Comparison of ENCODE assay signal across 9 cellular contexts in the genomic region with DNA sequence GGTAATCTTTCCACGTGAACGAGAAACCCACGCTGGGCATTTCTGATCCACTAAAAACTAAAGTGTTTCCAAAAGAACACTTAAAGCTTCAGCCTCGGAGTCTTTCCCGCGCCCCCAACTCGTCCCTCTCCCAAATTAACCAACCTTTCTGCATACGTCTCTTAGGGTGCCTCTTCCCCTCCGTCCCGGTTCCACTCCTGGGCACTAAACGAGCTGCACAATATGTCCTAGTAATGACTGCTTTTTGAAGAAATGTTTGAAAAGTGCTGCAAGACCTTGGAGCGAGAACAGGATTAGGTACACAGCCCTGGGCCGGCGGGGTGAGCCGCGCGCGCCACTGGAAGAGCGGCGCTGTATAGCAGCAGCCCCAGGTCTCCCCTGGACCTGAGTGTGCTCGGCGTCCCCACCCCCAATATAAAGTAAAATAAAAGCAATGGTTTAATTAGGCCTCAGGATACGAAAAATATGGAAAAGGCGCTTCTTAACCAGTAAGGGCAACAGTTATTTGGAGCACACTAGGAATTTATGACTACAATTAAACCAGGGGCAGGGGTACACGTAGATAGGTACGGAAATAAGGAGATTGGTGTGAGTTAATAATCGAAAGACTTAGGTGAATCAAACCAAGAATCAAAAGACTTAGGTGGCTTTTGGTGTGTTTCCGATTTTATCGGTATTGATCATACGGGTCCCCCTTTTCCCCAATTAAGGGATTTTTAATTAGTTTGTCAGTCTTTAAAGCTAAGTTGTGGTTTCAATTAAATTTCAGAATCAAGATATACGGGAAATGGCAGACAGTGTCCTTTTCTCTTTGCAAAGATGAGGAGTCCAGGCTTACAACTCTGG. TPM values are rescaled to one million over a fixed set of nuclear protein-coding genes. Genes with fewer than 3 reads are reported as not detected.
DNase-seq lines count a peak whose midpoint lies in the region; ATAC-seq and TF ChIP-seq lines count a peak whose summit lies in the region.
"Had no signal": no experiment of that assay in that cellular context is flagged by ENCODE, and none has a peak within 500 bp of the region (broad histone marks: within the 10 kb centered on the region; RNA-seq: fewer than 3 reads in every experiment).

No MANE protein-coding gene starts in this region.

- H3K9me1 ChIP-seq in IMR-90 (ENCODE audit: insufficient read depth, low read length): no peaks in the 10 kb centered on the region; the same call in 1 of the 2 replicates

- no peaks in the 10 kb centered on the region for H3K36me3 ChIP-seq in IMR-90 (ENCODE audit: control insufficient read depth, insufficient read depth, low read length)
- no peaks in the 10 kb centered on the region for H3K36me3 ChIP-seq in mucosa of rectum (ENCODE audit: control insufficient read depth in 2 of 2, insufficient read depth in 2 of 2, low read length in 2 of 2)

- TF ChIP-seq CTCF in AG10803 (conservative IDR thresholded peaks at IDR 0.05; ENCODE audit: low read length) (no peak), IMR-90 (conservative IDR thresholded peaks at IDR 0.05; ENCODE audit: low read depth, low read length) (no peak), cardiac fibroblast (IDR thresholded peaks at IDR 0.05; ENCODE audit: low read depth, low read length) (no peak)

- peak overlapping the region; percentile 66; the same call in 1 of the 2 replicates for H2AK5ac ChIP-seq in IMR-90 (ENCODE audit: low read depth, low read length)

- H3K9me3 ChIP-seq in IMR-90 (ENCODE audit: control insufficient read depth, insufficient read depth, low read length) (no peaks in the 10 kb centered on the region), mucosa of rectum (ENCODE audit: control insufficient read depth in 2 of 2, low read length in 2 of 2) (no peaks in the 10 kb centered on the region)

- TF ChIP-seq POLR2A in IMR-90 (IDR thresholded peaks at IDR 0.05; ENCODE audit: low read depth, low read length): no peak

- ATAC-seq in IMR-90 (ENCODE audit: low read depth) (peak; percentile 38), GM21737 (IDR thresholded peaks at IDR 0.05; ENCODE audit: unreplicated experiment) (no peak), GM21619 (IDR thresholded peaks at IDR 0.05; ENCODE audit: unreplicated experiment) (no peak), HG03378 (IDR thresholded peaks at IDR 0.05; ENCODE audit: unreplicated experiment) (no peak)

- peak overlapping the region; percentile 88 for H3K4me2 ChIP-seq in IMR-90 (ENCODE audit: low read depth, low read length)

- dilution Hi-C loops in IMR-90 (cut with HindIII; ENCODE audit: low sequenced_read_pairs, unreplicated experiment): no loop called here

- peak overlapping the region; percentile 97 for H2AK9ac ChIP-seq in IMR-90 (replicated peaks; ENCODE audit: low read depth, low read length, poor library complexity)

- H3K4me1 ChIP-seq in IMR-90 (ENCODE audit: control insufficient read depth, insufficient read depth, low read length) (peaks cover 3% of the 10 kb centered on the region), mucosa of rectum (ENCODE audit: control insufficient read depth in 2 of 2, insufficient read depth in 2 of 2, low read length in 2 of 2) (peaks cover 0 to 2% of the 10 kb centered on the region in 2 donors)

- H3K27me3 ChIP-seq in IMR-90 (ENCODE audit: control insufficient read depth, insufficient read depth, low read length): no peaks in the 10 kb centered on the region
- H3K27me3 ChIP-seq in mucosa of rectum (ENCODE audit: control insufficient read depth in 2 of 2, insufficient read depth in 2 of 2, low read length in 2 of 2): peaks cover 7 to 16% of the 10 kb centered on the region in 2 donors

- in situ Hi-C loops in IMR-90 (cut with MboI; ENCODE audit: low sequenced_read_pairs): no loop called here

- H4K8ac ChIP-seq in IMR-90 (ENCODE audit: low read depth in 2 of 2, low read length in 2 of 2): peak overlapping the region; percentile 28 to 91

- H2BK120ac ChIP-seq in IMR-90 (ENCODE audit: low read depth, low read length): peak overlapping the region; percentile 86

- H3K4me3 ChIP-seq in AG10803 (ENCODE audit: low read length) (peak overlapping the region; percentile 74), IMR-90 (ENCODE audit: insufficient read depth, low read depth, low read length) (peak overlapping the region; percentile 96), cardiac fibroblast (replicated peaks in 1 of 2; ENCODE audit: low read depth in 2 of 2, low read length in 2 of 2) (peak overlapping the region; percentile 69 to 74), mucosa of rectum (ENCODE audit: low read length in 2 of 2) (peak overlapping the region; percentile 19 to 56)
- H3K4me3 ChIP-seq: GM12878 had no signal

- peak overlapping the region; percentile 77 for H3K18ac ChIP-seq in IMR-90 (ENCODE audit: low read depth, low read length)

- H3K9ac ChIP-seq in IMR-90 (ENCODE audit: low read depth, low read length) (peak overlapping the region; percentile 96), mucosa of rectum (ENCODE audit: low read depth in 1 of 2, low read length in 2 of 2) (no peak overlapping the region)

- H2BK20ac ChIP-seq in IMR-90 (ENCODE audit: low read depth, low read length): peak overlapping the region; percentile 13; the same call in 1 of the 2 replicates

- CTCF ChIA-PET in IMR-90 (lab: Yijun Ruan, JAX): interaction anchor here (0.8 kb wide), 1 partner anchor 94 kb away, joined by 3 read pairs; no protein-coding TSS in a partner anchor

- H2AFZ ChIP-seq in IMR-90 (replicated peaks; ENCODE audit: low read length, poor library complexity): peak overlapping the region; percentile 94

- intact Hi-C loops in IMR-90 (cut with micrococcal nuclease): loop anchor here (2.0 kb wide), 1 partner anchor 159 kb away; the partner anchor contains the start of gene CCAR1

- peak overlapping the region; percentile 83 for H3K23ac ChIP-seq in IMR-90 (ENCODE audit: low read depth, low read length)

- TF ChIP-seq RAD21 in IMR-90 (IDR thresholded peaks at IDR 0.05; ENCODE audit: low read length): no peak

- H4K20me1 ChIP-seq in IMR-90 (ENCODE audit: insufficient read depth, low read length): no peaks in the 10 kb centered on the region

- peak overlapping the region; percentile 53 for H4K5ac ChIP-seq in IMR-90 (ENCODE audit: low read depth, low read length)

- H4K91ac ChIP-seq in IMR-90 (ENCODE audit: insufficient read depth, low read depth, low read length): peak overlapping the region; percentile 44

- BruUV-seq in IMR-90 (replicated peaks; lab: Mats Ljungman, UMichigan): no TSS peak

- H3K27ac ChIP-seq in IMR-90 (ENCODE audit: insufficient read depth, low read length) (peak overlapping the region; percentile 89), mucosa of rectum (ENCODE audit: low read depth in 2 of 2, low read length in 2 of 2) (no peak overlapping the region)

- DNase-seq in AG10803 (ENCODE audit: low read depth) (no peak), IMR-90 (no peak), cardiac fibroblast (ENCODE audit: low read depth in 2 of 2) (peak in 1 of 2 donors; percentile 35), inferior parietal cortex (ENCODE audit: extremely low spot score) (no peak)

- H3K14ac ChIP-seq in IMR-90 (replicated peaks; ENCODE audit: low read depth, low read length): peak overlapping the region; percentile 82

- H3K56ac ChIP-seq in IMR-90 (ENCODE audit: extremely low read depth, insufficient read depth, low read length): peak overlapping the region; percentile 93

- POLR2A ChIA-PET in IMR-90 (lab: Charles Lee; ENCODE audit: unreplicated experiment): no interaction called here

- WGBS in IMR-90 (ENCODE audit: extremely low coverage in 2 of 2, insufficient read length in 1 of 2), 2 experiments: 0% methylated on average over 3 of the region's 31 CpGs; no CpG with 5 or more reads in 1 of the 2 experiments

- H3K4ac ChIP-seq in IMR-90 (ENCODE audit: low read depth, low read length): peak overlapping the region; percentile 88

- no peak overlapping the region; the same call in 2 of the 3 replicates for H2BK15ac ChIP-seq in IMR-90 (ENCODE audit: low read depth, low read length)

- peak overlapping the region; percentile 92 for H2BK5ac ChIP-seq in IMR-90 (ENCODE audit: low read depth, low read length, poor library complexity, severe bottlenecking)

- H3K79me1 ChIP-seq in IMR-90 (ENCODE audit: low read depth in 1 of 2, low read length in 2 of 2): peaks cover 16 to 49% of the 10 kb centered on the region in 2 experiments; a peak in 3 of 4 replicates

TF ChIP-seq in IMR-90, 13 proteins besides CTCF, POLR2A, EP300 and RAD21:
- TF ChIP-seq CEBPB (IDR thresholded peaks at IDR 0.05; ENCODE audit: low read depth, low read length): no peak
- no peak for TF ChIP-seq FOS (IDR thresholded peaks at IDR 0.05; ENCODE audit: low read depth, low read length)
- no peak for TF ChIP-seq MAZ (IDR thresholded peaks at IDR 0.05; ENCODE audit: borderline replicate concordance, low read depth, low read length)
- no peak for TF ChIP-seq NFE2L2 (IDR thresholded peaks at IDR 0.05; ENCODE audit: low read depth, low read length)
- no peak for TF ChIP-seq MAFK (IDR thresholded peaks at IDR 0.05; ENCODE audit: low read depth, low read length)
- no peak for TF ChIP-seq RCOR1 (IDR thresholded peaks at IDR 0.05; ENCODE audit: insufficient replicate concordance, low read length)
- TF ChIP-seq, protein P1, sequence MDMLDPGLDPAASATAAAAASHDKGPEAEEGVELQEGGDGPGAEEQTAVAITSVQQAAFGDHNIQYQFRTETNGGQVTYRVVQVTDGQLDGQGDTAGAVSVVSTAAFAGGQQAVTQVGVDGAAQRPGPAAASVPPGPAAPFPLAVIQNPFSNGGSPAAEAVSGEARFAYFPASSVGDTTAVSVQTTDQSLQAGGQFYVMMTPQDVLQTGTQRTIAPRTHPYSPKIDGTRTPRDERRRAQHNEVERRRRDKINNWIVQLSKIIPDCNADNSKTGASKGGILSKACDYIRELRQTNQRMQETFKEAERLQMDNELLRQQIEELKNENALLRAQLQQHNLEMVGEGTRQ (IDR thresholded peaks at IDR 0.05; ENCODE audit: low read depth, low read length): no peak
- TF ChIP-seq SMC3 (IDR thresholded peaks at IDR 0.05; ENCODE audit: low read depth, low read length): no peak
- no peak for TF ChIP-seq MXI1 (IDR thresholded peaks at IDR 0.05; ENCODE audit: borderline replicate concordance, low read depth, low read length)

RNA-seq across cellular contexts. Expression of gene TET1, which starts 1.9 kb away (rescaled TPM):
- 4.3 and 5.6 TPM in 2 replicates for total RNA-seq in IMR-90 (2012; rRNA removed)
- polyA plus RNA-seq in IMR-90 (2012; rRNA removed): 0.76 and 1.0 TPM in 2 replicates
- polyA plus RNA-seq in IMR-90 (2012; cell fraction: cytosol; rRNA removed): 0.21 and 0.35 TPM in 2 replicates
- polyA plus RNA-seq in IMR-90 (2012; cell fraction: nucleus; rRNA removed; ENCODE audit: low replicate concordance): 0.59 and 1.8 TPM in 2 replicates

RNA-seq across cellular contexts. Expression of gene SLC25A16, which starts 34.7 kb away (rescaled TPM):
- 20.6 and 26.7 TPM in 2 replicates for total RNA-seq in IMR-90 (2012; rRNA removed)
- 6.1 and 9.9 TPM in 2 replicates for polyA plus RNA-seq in IMR-90 (2012; rRNA removed)
- 0.96 and 1.0 TPM in 2 replicates for polyA plus RNA-seq in IMR-90 (2012; cell fraction: cytosol; rRNA removed)
- 7.9 and 23.4 TPM in 2 replicates for polyA plus RNA-seq in IMR-90 (2012; cell fraction: nucleus; rRNA removed; ENCODE audit: low replicate concordance)

Comparison
In these comparisons a context has a peak if more than half of its experiments do, and no peak if none do; other contexts are left out.
1. H3K4me3 ChIP-seq: peak in every context shown above with its lines; median percentile 96 in IMR-90; 74 in AG10803; 72 in cardiac fibroblast; 38 in mucosa of rectum.